ENCODE assay signal across 9 cellular contexts in the genomic region with DNA sequence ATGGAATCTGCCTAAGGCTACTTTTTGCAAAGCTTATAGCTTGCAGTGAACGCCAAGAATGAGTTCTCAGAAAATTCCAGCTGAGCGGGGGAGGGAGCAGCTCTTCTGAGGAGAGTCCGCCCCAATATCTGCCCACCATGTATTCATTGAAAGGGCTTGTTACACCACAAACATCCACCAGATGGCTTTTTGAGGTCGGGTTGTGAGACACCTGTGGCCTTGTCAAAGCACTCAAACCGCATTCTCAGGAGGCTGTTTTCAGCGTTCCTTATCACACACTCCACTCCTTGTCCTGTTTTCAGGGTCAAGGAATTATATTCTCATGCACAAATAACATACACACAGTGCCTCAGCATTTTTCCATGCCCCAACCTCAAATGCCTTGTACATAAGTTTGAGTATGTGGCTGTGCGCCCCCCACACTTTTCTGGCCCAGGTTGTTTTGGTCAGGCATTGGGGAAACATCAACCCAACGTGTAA. TPM values are rescaled to one million over a fixed set of nuclear protein-coding genes. Genes with fewer than 3 reads are reported as not detected.
DNase-seq lines count a peak whose midpoint lies in the region; ATAC-seq, FAIRE-seq and TF ChIP-seq lines count a peak whose summit lies in the region.
"Had no signal": no experiment of that assay in that cellular context is flagged by ENCODE, and none has a peak within 500 bp of the region (broad histone marks: within the 10 kb centered on the region; RNA-seq: fewer than 3 reads in every experiment).

No MANE protein-coding gene starts in this region.

- peak; percentile 33 to 75 (median 60) for DNase-seq in CD4-positive, CD25-positive, alpha-beta regulatory T cell
- peak; percentile 53 for DNase-seq in MG63
- peak; percentile 9 to 57 (median 42) for DNase-seq in T-cell
- DNase-seq in GM12878 (ENCODE audit: low read depth, low spot score) = no peak
- peak; percentile 81 for DNase-seq in iPS-NIHi7 (ENCODE audit: extremely low spot score)
- DNase-seq in stimulated activated CD4-positive, alpha-beta T cell treated with anti-CD3 and anti-CD28 coated beads, Interleukin-1b, Interleukin-23, amount 100 ng/mL, for 1 hour (ENCODE audit: low read depth in 2 of 2) = peak; percentile 4 to 16

- FAIRE-seq in GM12878 (lab: Jason Lieb, UNC) = peak; percentile 95

- H3K4me2 ChIP-seq in GM12878 (ENCODE audit: control insufficient read depth, insufficient read depth) = no peak overlapping the region

- peaks cover 34% of the 10 kb centered on the region for H3K27me3 ChIP-seq in CD4-positive, CD25-positive, alpha-beta regulatory T cell (ENCODE audit: control insufficient read depth, insufficient read depth, low read length)
- H3K27me3 ChIP-seq in MG63 (no peaks in the 10 kb centered on the region), GM12878 (replicated peaks in 1 of 2; ENCODE audit: control insufficient read depth in 2 of 2, insufficient read depth in 2 of 2, low read length in 1 of 2) (no peaks in the 10 kb centered on the region)

- no peak overlapping the region for H3K4me3 Mint-ChIP-seq in CD4-positive, CD25-positive, alpha-beta regulatory T cell
- no peak overlapping the region for H3K4me3 Mint-ChIP-seq in T-cell
- H3K4me3 Mint-ChIP-seq: IgD-negative memory B cell had no signal

- RAD21 ChIA-PET in GM12878 (lab: Charles Lee; ENCODE audit: unreplicated experiment) = interaction anchor here (0.8 to 3.6 kb wide), 16 partner anchors 10 to 416 kb away, joined by 3 to 54 read pairs (median 4); a partner anchor contains a TSS

- intact Hi-C loops in GM12878 (cut with micrococcal nuclease; ENCODE audit: unreplicated experiment) = loop anchor here (1.0 to 5.0 kb wide), 3 partner anchors 238 to 415 kb away; a partner anchor contains a TSS

- no peak for TF ChIP-seq EP300 in GM12878 (IDR thresholded peaks at IDR 0.05; ENCODE audit: borderline replicate concordance in 1 of 2, control insufficient read depth in 1 of 2, low read depth in 2 of 2, low read length in 2 of 2)

- peaks cover 0 to 2% (median 0%) of the 10 kb centered on the region in 7 donors for H3K9me3 Mint-ChIP-seq in CD4-positive, CD25-positive, alpha-beta regulatory T cell
- no peaks in the 10 kb centered on the region for H3K9me3 Mint-ChIP-seq in T-cell
- H3K9me3 Mint-ChIP-seq: IgD-negative memory B cell had no signal

- H3K36me3 Mint-ChIP-seq in CD4-positive, CD25-positive, alpha-beta regulatory T cell = no peaks in the 10 kb centered on the region
- H3K36me3 Mint-ChIP-seq in T-cell = no peaks in the 10 kb centered on the region
- H3K36me3 Mint-ChIP-seq: IgD-negative memory B cell had no signal

- no peak overlapping the region for H3K27ac ChIP-seq in CD4-positive, CD25-positive, alpha-beta regulatory T cell (ENCODE audit: insufficient read depth, low read length, poor library complexity, severe bottlenecking)
- H3K27ac ChIP-seq in GM12878 (ENCODE audit: control insufficient read depth, insufficient read depth) = no peak overlapping the region

- no TSS peak for BruUV-seq in GM12878 (replicated peaks; lab: Mats Ljungman, UMichigan)

- no peaks in the 10 kb centered on the region for H3K36me3 ChIP-seq in CD4-positive, CD25-positive, alpha-beta regulatory T cell (ENCODE audit: control insufficient read depth, insufficient read depth, low read length)
- H3K36me3 ChIP-seq in MG63 = no peaks in the 10 kb centered on the region
- H3K36me3 ChIP-seq in GM12878 (ENCODE audit: control insufficient read depth in 2 of 2, insufficient read depth in 2 of 2, low read length in 1 of 2) = no peaks in the 10 kb centered on the region

- H3K4me3 ChIP-seq in CD4-positive, CD25-positive, alpha-beta regulatory T cell (ENCODE audit: low read depth, low read length) = no peak overlapping the region
- H3K4me3 ChIP-seq in MG63 (no peak overlapping the region), GM12878 (no peak overlapping the region)

- no peak overlapping the region for H3K9ac ChIP-seq in GM12878 (ENCODE audit: control insufficient read depth, insufficient read depth, low read length)

- TF ChIP-seq RAD21 in GM12878 (IDR thresholded peaks at IDR 0.05; ENCODE audit: insufficient read depth, low read depth, low read length) = peak; percentile 80

- H3K27ac Mint-ChIP-seq in CD4-positive, CD25-positive, alpha-beta regulatory T cell = peak overlapping the region in 2 of 3 donors; percentile 17 to 35
- H3K27ac Mint-ChIP-seq in T-cell = no peak overlapping the region

- H2AFZ ChIP-seq in GM12878 (ENCODE audit: control insufficient read depth, low read depth, low read length) = no peak overlapping the region

- in situ Hi-C loops in GM12878 (cut with MboI) = loop anchor here (5.0 kb wide), 1 partner anchor 413 kb away; a partner anchor contains a TSS

- TF ChIP-seq POLR2A in GM12878 (IDR thresholded peaks at IDR 0.05; ENCODE audit: low read depth, low read length) = no peak

- peaks cover 42% of the 10 kb centered on the region for H3K27me3 Mint-ChIP-seq in CD4-positive, CD25-positive, alpha-beta regulatory T cell
- peaks cover 3 to 29% of the 10 kb centered on the region in 2 donors for H3K27me3 Mint-ChIP-seq in T-cell

- no peaks in the 10 kb centered on the region for H4K20me1 ChIP-seq in GM12878 (ENCODE audit: control insufficient read depth, insufficient read depth)

- H3K79me2 ChIP-seq in GM12878 (ENCODE audit: control insufficient read depth, insufficient read depth, low read length) = no peaks in the 10 kb centered on the region

- peak; percentile 63 to 68 (median 66) for TF ChIP-seq CTCF in GM12878 (IDR thresholded peaks at IDR 0.05 in 2 of 3, conservative IDR thresholded peaks at IDR 0.05 in 1 of 3; ENCODE audit: control insufficient read depth in 2 of 3, extremely low read depth in 1 of 3, insufficient read depth in 1 of 3, low read depth in 3 of 3, low read length in 3 of 3)

- CTCF ChIA-PET in T-cell (lab: Charles Lee) = interaction anchor here (0.5 to 3.5 kb wide), 14 partner anchors 9 to 494 kb away, joined by 3 to 35 read pairs (median 4); no protein-coding TSS in a partner anchor
- CTCF ChIA-PET in GM12878 (lab: Yijun Ruan, JAX) = interaction anchor here (0.7 to 8.3 kb wide), 33 partner anchors 10 to 453 kb away, joined by 3 to 154 read pairs (median 4); a partner anchor contains a TSS

- 20% methylated on average over 8 of the region's 8 CpGs for WGBS in GM12878 (ENCODE audit: insufficient coverage, insufficient replicate concordance, low lambda C conversion rate, missing lambda C conversion rate)

- H3K9me3 ChIP-seq in CD4-positive, CD25-positive, alpha-beta regulatory T cell (ENCODE audit: control insufficient read depth in 2 of 2, low read length in 2 of 2) = no peaks in the 10 kb centered on the region
- H3K9me3 ChIP-seq in MG63 = no peaks in the 10 kb centered on the region
- no peaks in the 10 kb centered on the region for H3K9me3 ChIP-seq in GM12878 (replicated peaks; ENCODE audit: control insufficient read depth, insufficient read depth, low read length)

- POLR2A ChIA-PET in T-cell (lab: Charles Lee) = no interaction called here
- POLR2A ChIA-PET in GM12878 (lab: Charles Lee) = no interaction called here

- SMC1A ChIA-PET in GM12878 (lab: Charles Lee; ENCODE audit: uncharacterized antibody, unreplicated experiment) = interaction anchor here (0.7 to 7.3 kb wide), 26 partner anchors 10 to 435 kb away, joined by 3 to 69 read pairs (median 4); a partner anchor contains a TSS

- ATAC-seq in CD4-positive, CD25-positive, alpha-beta regulatory T cell (ENCODE audit: low read depth in 2 of 2) = peak; percentile 60 to 66
- ATAC-seq in GM19351 (IDR thresholded peaks at IDR 0.05; ENCODE audit: unreplicated experiment) (peak; percentile 76), T-cell (replicated peaks in 1 of 4) (peak; percentile 54 to 83 (median 80)), GM12878 (peak; percentile 96), GM18517 (IDR thresholded peaks at IDR 0.05; ENCODE audit: unreplicated experiment) (no peak)

- peaks cover 0 to 14% (median 5%) of the 10 kb centered on the region in 4 donors for H3K4me1 Mint-ChIP-seq in CD4-positive, CD25-positive, alpha-beta regulatory T cell
- H3K4me1 Mint-ChIP-seq in T-cell = peaks cover 22 to 29% (median 26%) of the 10 kb centered on the region in 3 donors

- H3K4me1 ChIP-seq in CD4-positive, CD25-positive, alpha-beta regulatory T cell (ENCODE audit: control insufficient read depth, insufficient read depth, low read length, poor library complexity, severe bottlenecking) = no peaks in the 10 kb centered on the region
- peaks cover 4% of the 10 kb centered on the region; the same call in 1 of the 2 replicates for H3K4me1 ChIP-seq in GM12878 (ENCODE audit: control insufficient read depth, insufficient read depth, low read length)

RNA-seq across cellular contexts. Expression of a gene that starts 3.9 kb away (rescaled TPM):
- 0.72 TPM for total RNA-seq in CD4-positive, CD25-positive, alpha-beta regulatory T cell
- polyA plus RNA-seq in CD4-positive, CD25-positive, alpha-beta regulatory T cell = not detected
- 3.5 TPM in 1 of 2 replicates, not detected in the other for total RNA-seq in MG63 (2014; rRNA removed; shearing (Covaris generic); ENCODE audit: low replicate concordance)
- total RNA-seq in T-cell (1 to 10 TPM in 2 of 5 donors, under 1 TPM in 2, not detected in 1; 0.66 to 4.8 (median 1.0) TPM), GM12878 (2014; rRNA removed) (0.11 TPM in 1 of 2 replicates, not detected in the other), GM12878 (2014; rRNA removed; fragmentation: Illumina TruSeq; extraction: Trizol) (0.31 and 0.46 TPM in 2 replicates), GM12878 (2021) (0.40 and 0.54 TPM in 2 replicates)
- 0.24 and 0.63 TPM in 2 replicates for total RNA-seq in GM12878 (2013; cell fraction: nucleolus; rRNA removed)
- 0.68 TPM for polyA plus RNA-seq in GM12878 (2011; ENCODE audit: low read depth)
- polyA plus RNA-seq in GM12878 (2011; rRNA removed) (0.53 and 0.92 TPM in 2 replicates), GM12878 (2014; fragmentation: Illumina TruSeq; extraction: Trizol) (0.41 TPM in 1 of 2 replicates, not detected in the other), GM12878 (2014; fragmentation: Nextera tagmentation; extraction: Ambion mirVana) (under 1 TPM; 0.44 to 0.84 TPM), GM12878 (2014; rRNA removed) (0.19 and 1.2 TPM in 2 replicates), GM12878 (2016; fragmentation: Nextera tagmentation; extraction: Ambion mirVana) (under 1 TPM; 0.31 to 0.69 TPM)
- polyA plus RNA-seq in GM12878 (2011; cell fraction: cytosol; rRNA removed) = 0.22 and 0.25 TPM in 2 replicates
- 0.98 and 1.5 TPM in 2 replicates for polyA plus RNA-seq in GM12878 (2011; cell fraction: nucleus; rRNA removed)
- polyA plus RNA-seq in GM12878 (2012) = 0.79 and 0.87 TPM in 2 replicates
- 0.10 and 1.2 TPM in 2 replicates for polyA minus RNA-seq in GM12878 (2011; rRNA and poly(A)+ RNA removed)
- polyA minus RNA-seq in GM12878 (2011; cell fraction: cytosol; rRNA and poly(A)+ RNA removed) = 2.9 and 5.3 TPM in 2 replicates
- 0.29 and 0.60 TPM in 2 replicates for polyA minus RNA-seq in GM12878 (2011; cell fraction: nucleus; rRNA and poly(A)+ RNA removed)
- polyA plus RNA-seq: IgD-negative memory B cell had no signal

RNA-seq across cellular contexts. Expression of a gene that starts 19.3 kb away (rescaled TPM):
- not detected for total RNA-seq in CD4-positive, CD25-positive, alpha-beta regulatory T cell
- polyA plus RNA-seq in CD4-positive, CD25-positive, alpha-beta regulatory T cell = not detected
- total RNA-seq in MG63 (2014; rRNA removed; shearing (Covaris generic); ENCODE audit: low replicate concordance) = not detected in 2 replicates
- total RNA-seq in T-cell (under 1 TPM in 3 of 5 donors, not detected in 2; 0.60 to 0.72 (median 0.70) TPM), GM12878 (2014; rRNA removed) (not detected in 2 replicates), GM12878 (2014; rRNA removed; fragmentation: Illumina TruSeq; extraction: Trizol) (not detected in 2 replicates), GM12878 (2021) (0.21 and 0.31 TPM in 2 replicates)
- not detected in 2 replicates for total RNA-seq in GM12878 (2013; cell fraction: nucleolus; rRNA removed)
- polyA plus RNA-seq in GM12878 (2011; ENCODE audit: low read depth) = not detected
- polyA plus RNA-seq in GM12878 (2011; rRNA removed) (not detected in 2 replicates), GM12878 (2014; fragmentation: Illumina TruSeq; extraction: Trizol) (not detected in 2 replicates), GM12878 (2014; fragmentation: Nextera tagmentation; extraction: Ambion mirVana) (not detected), GM12878 (2014; rRNA removed) (not detected in 2 replicates), GM12878 (2016; fragmentation: Nextera tagmentation; extraction: Ambion mirVana) (not detected)
- not detected in 2 replicates for polyA plus RNA-seq in GM12878 (2011; cell fraction: cytosol; rRNA removed)
- not detected in 2 replicates for polyA plus RNA-seq in GM12878 (2011; cell fraction: nucleus; rRNA removed)
- polyA plus RNA-seq in GM12878 (2012) = not detected in 2 replicates
- polyA minus RNA-seq in GM12878 (2011; rRNA and poly(A)+ RNA removed) = not detected in 2 replicates
- not detected in 2 replicates for polyA minus RNA-seq in GM12878 (2011; cell fraction: cytosol; rRNA and poly(A)+ RNA removed)
- not detected in 2 replicates for polyA minus RNA-seq in GM12878 (2011; cell fraction: nucleus; rRNA and poly(A)+ RNA removed)
- polyA plus RNA-seq: IgD-negative memory B cell had no signal

RNA-seq across cellular contexts. Expression of a gene that starts 31.7 kb away (rescaled TPM):
- total RNA-seq in CD4-positive, CD25-positive, alpha-beta regulatory T cell = 1.1 TPM
- under 1 TPM in 3 of 4 donors, not detected in 1; 0.32 to 0.72 (median 0.46) TPM for polyA plus RNA-seq in CD4-positive, CD25-positive, alpha-beta regulatory T cell
- total RNA-seq in MG63 (2014; rRNA removed; shearing (Covaris generic); ENCODE audit: low replicate concordance) = 1.9 and 2.4 TPM in 2 replicates
- 1 to 10 TPM; 1.6 to 4.7 (median 3.2) TPM for total RNA-seq in T-cell
- 4.6 and 8.9 TPM in 2 replicates for total RNA-seq in GM12878 (2013; cell fraction: nucleolus; rRNA removed)
- 1.1 and 1.2 TPM in 2 replicates for total RNA-seq in GM12878 (2014; rRNA removed)
- total RNA-seq in GM12878 (2014; rRNA removed; fragmentation: Illumina TruSeq; extraction: Trizol) = 1.1 and 1.3 TPM in 2 replicates
- total RNA-seq in GM12878 (2021) = 0.95 and 1.9 TPM in 2 replicates
- polyA plus RNA-seq in GM12878 (2011; ENCODE audit: low read depth) = 1.0 TPM
- polyA plus RNA-seq in GM12878 (2011; rRNA removed) = 1.3 and 1.6 TPM in 2 replicates
- 0.79 and 0.99 TPM in 2 replicates for polyA plus RNA-seq in GM12878 (2011; cell fraction: cytosol; rRNA removed)
- 2.4 TPM in 2 replicates for polyA plus RNA-seq in GM12878 (2011; cell fraction: nucleus; rRNA removed)
- polyA plus RNA-seq in GM12878 (2012) = 1.3 and 1.4 TPM in 2 replicates
- polyA plus RNA-seq in GM12878 (2014; fragmentation: Illumina TruSeq; extraction: Trizol) = 0.62 and 1.1 TPM in 2 replicates
- polyA plus RNA-seq in GM12878 (2014; fragmentation: Nextera tagmentation; extraction: Ambion mirVana) = under 1 TPM; 0.40 to 0.47 TPM
- 0.44 and 1.2 TPM in 2 replicates for polyA plus RNA-seq in GM12878 (2014; rRNA removed)
- polyA plus RNA-seq in GM12878 (2016; fragmentation: Nextera tagmentation; extraction: Ambion mirVana) = under 1 TPM; 0.43 to 0.63 TPM
- 2.1 TPM in 2 replicates for polyA minus RNA-seq in GM12878 (2011; rRNA and poly(A)+ RNA removed)
- polyA minus RNA-seq in GM12878 (2011; cell fraction: cytosol; rRNA and poly(A)+ RNA removed) = 2.1 and 2.2 TPM in 2 replicates
- 0.77 and 0.97 TPM in 2 replicates for polyA minus RNA-seq in GM12878 (2011; cell fraction: nucleus; rRNA and poly(A)+ RNA removed)

RNA-seq across cellular contexts. Expression of a gene that starts 33.7 kb away (rescaled TPM):
- 10.8 TPM for total RNA-seq in CD4-positive, CD25-positive, alpha-beta regulatory T cell
- 1 to 10 TPM in 2 of 4 donors, under 1 TPM in 2; 0.76 to 1.6 (median 1.0) TPM for polyA plus RNA-seq in CD4-positive, CD25-positive, alpha-beta regulatory T cell
- 5.4 and 5.5 TPM in 2 replicates for total RNA-seq in MG63 (2014; rRNA removed; shearing (Covaris generic); ENCODE audit: low replicate concordance)
- 10 to 100 TPM in 2 of 5 donors, 1 to 10 TPM in 3; 7.8 to 13.5 (median 8.7) TPM for total RNA-seq in T-cell
- 12.7 and 12.8 TPM in 2 replicates for total RNA-seq in GM12878 (2013; cell fraction: nucleolus; rRNA removed)
- 7.7 and 9.5 TPM in 2 replicates for total RNA-seq in GM12878 (2014; rRNA removed)
- total RNA-seq in GM12878 (2014; rRNA removed; fragmentation: Illumina TruSeq; extraction: Trizol) = 7.9 TPM in 2 replicates
- total RNA-seq in GM12878 (2021) = 6.9 and 7.1 TPM in 2 replicates
- 2.5 TPM for polyA plus RNA-seq in GM12878 (2011; ENCODE audit: low read depth)
- 4.4 and 5.6 TPM in 2 replicates for polyA plus RNA-seq in GM12878 (2011; rRNA removed)
- 1.4 and 1.9 TPM in 2 replicates for polyA plus RNA-seq in GM12878 (2011; cell fraction: cytosol; rRNA removed)
- 3.7 TPM in 2 replicates for polyA plus RNA-seq in GM12878 (2011; cell fraction: nucleus; rRNA removed)
- 3.5 and 5.0 TPM in 2 replicates for polyA plus RNA-seq in GM12878 (2012)
- 6.6 and 7.9 TPM in 2 replicates for polyA plus RNA-seq in GM12878 (2014; fragmentation: Illumina TruSeq; extraction: Trizol)
- 1 to 10 TPM; 2.1 to 2.2 TPM for polyA plus RNA-seq in GM12878 (2014; fragmentation: Nextera tagmentation; extraction: Ambion mirVana)
- polyA plus RNA-seq in GM12878 (2014; rRNA removed) = 3.3 and 4.0 TPM in 2 replicates
- polyA plus RNA-seq in GM12878 (2016; fragmentation: Nextera tagmentation; extraction: Ambion mirVana) = 1 to 10 TPM; 4.9 to 5.1 TPM
- 2.7 and 4.6 TPM in 2 replicates for polyA minus RNA-seq in GM12878 (2011; rRNA and poly(A)+ RNA removed)
- polyA minus RNA-seq in GM12878 (2011; cell fraction: cytosol; rRNA and poly(A)+ RNA removed) = 1.3 and 2.2 TPM in 2 replicates
- polyA minus RNA-seq in GM12878 (2011; cell fraction: nucleus; rRNA and poly(A)+ RNA removed) = 9.3 and 11.5 TPM in 2 replicates

RNA-seq across cellular contexts. Expression of a gene that starts 52.2 kb away (rescaled TPM):
- total RNA-seq in CD4-positive, CD25-positive, alpha-beta regulatory T cell = 0.32 TPM
- not detected for polyA plus RNA-seq in CD4-positive, CD25-positive, alpha-beta regulatory T cell
- total RNA-seq in MG63 (2014; rRNA removed; shearing (Covaris generic); ENCODE audit: low replicate concordance) = 0.26 TPM in 1 of 2 replicates, not detected in the other
- under 1 TPM; 0.08 to 0.29 (median 0.14) TPM for total RNA-seq in T-cell
- not detected in 2 replicates for total RNA-seq in GM12878 (2013; cell fraction: nucleolus; rRNA removed)
- total RNA-seq in GM12878 (2014; rRNA removed) = not detected in 2 replicates
- total RNA-seq in GM12878 (2014; rRNA removed; fragmentation: Illumina TruSeq; extraction: Trizol) = not detected in 2 replicates
- 0.03 and 0.08 TPM in 2 replicates for total RNA-seq in GM12878 (2021)
- not detected for polyA plus RNA-seq in GM12878 (2011; ENCODE audit: low read depth)
- 0.01 TPM in 1 of 2 replicates, not detected in the other for polyA plus RNA-seq in GM12878 (2011; rRNA removed)
- 0.01 TPM in 1 of 2 replicates, not detected in the other for polyA plus RNA-seq in GM12878 (2011; cell fraction: cytosol; rRNA removed)
- polyA plus RNA-seq in GM12878 (2011; cell fraction: nucleus; rRNA removed) = not detected in 2 replicates
- polyA plus RNA-seq in GM12878 (2012) = 0.04 TPM in 1 of 2 replicates, not detected in the other
- polyA plus RNA-seq in GM12878 (2014; fragmentation: Illumina TruSeq; extraction: Trizol) = not detected in 2 replicates
- not detected for polyA plus RNA-seq in GM12878 (2014; fragmentation: Nextera tagmentation; extraction: Ambion mirVana)
- not detected in 2 replicates for polyA plus RNA-seq in GM12878 (2014; rRNA removed)
- polyA plus RNA-seq in GM12878 (2016; fragmentation: Nextera tagmentation; extraction: Ambion mirVana) = not detected
- polyA minus RNA-seq in GM12878 (2011; rRNA and poly(A)+ RNA removed) = not detected in 2 replicates
- polyA minus RNA-seq in GM12878 (2011; cell fraction: cytosol; rRNA and poly(A)+ RNA removed) = not detected in 2 replicates
- not detected in 2 replicates for polyA minus RNA-seq in GM12878 (2011; cell fraction: nucleus; rRNA and poly(A)+ RNA removed)

Comparison
In these comparisons a context has a peak if more than half of its experiments do, and no peak if none do; other contexts are left out.
1. H3K27ac Mint-ChIP-seq: peak in CD4-positive, CD25-positive, alpha-beta regulatory T cell (2 of 3); none in T-cell (0 of 2).